21 cellular contexts compared by ENCODE assay signal in genomic region chr10:8594176-8594575, GRCh38.
"Had no signal": no experiment of that assay in that cellular context is flagged by ENCODE, and none has a peak within 500 bp of the region (broad histone marks: within the 10 kb centered on the region; RNA-seq: fewer than 3 reads in every experiment).

No MANE protein-coding gene starts in this region.

- H3K27me3 Mint-ChIP-seq: activated B cell treated with CpG ODN at 0.5 μM for 24 hours had no signal

- H3K4me3 ChIP-seq: cardiac muscle cell, left ventricle myocardium inferior, sigmoid colon, spleen had no signal

- H3K27ac ChIP-seq: cardiac muscle cell, left ventricle myocardium inferior, sigmoid colon, spleen had no signal

- DNase-seq: activated B cell treated with CpG ODN at 0.5 μM for 24 hours; activated CD4-positive, alpha-beta T cell treated with anti-CD3 and anti-CD28 coated beads for 36 hours; activated CD4-positive, alpha-beta T cell treated with anti-CD3 and anti-CD28 coated beads, Interleukin-2, amount 50 U/mL, for 48 hours; activated effector memory CD4-positive, alpha-beta T cell treated with Interleukin-2 at 50 U/mL for 16 hours; activated naive CD4-positive, alpha-beta T cell treated with anti-CD3 and anti-CD28 coated beads for 36 hours; activated T-cell treated with anti-CD3 and anti-CD28 coated beads, Interleukin-2, amount 50 U/mL, for 72 hours; amygdala; cortex of kidney; endodermal cell; immature natural killer cell; kidney glomerular epithelial cell; left ventricle myocardium inferior; midbrain; natural killer cell; retina; sigmoid colon; spleen; stimulated activated CD4-positive, alpha-beta T cell treated with anti-CD3 and anti-CD28 coated beads, Interleukin-4, amount 100 ng/mL, for 1 hour; stimulated activated naive CD4-positive, alpha-beta T cell had no signal

- H3K27ac Mint-ChIP-seq: activated B cell treated with CpG ODN at 0.5 μM for 24 hours; activated CD4-positive, alpha-beta T cell treated with anti-CD3 and anti-CD28 coated beads for 36 hours; activated naive CD4-positive, alpha-beta T cell treated with anti-CD3 and anti-CD28 coated beads for 36 hours; activated T-cell treated with anti-CD3 and anti-CD28 coated beads, Interleukin-2, amount 50 U/mL, for 72 hours; endodermal cell; natural killer cell; T-helper 1 cell treated with Interleukin-12 subunit alpha and Interleukin-12 subunit beta and Interleukin-4 antibody, amounts not matched to agents 30 μg/mL and 1 μg/mL, for 36 hours had no signal

- H3K27me3 ChIP-seq: sigmoid colon, spleen had no signal

- H3K9me3 ChIP-seq: left ventricle myocardium inferior, sigmoid colon, spleen had no signal

- H3K4me3 Mint-ChIP-seq: activated B cell treated with CpG ODN at 0.5 μM for 24 hours; activated CD4-positive, alpha-beta T cell treated with anti-CD3 and anti-CD28 coated beads for 36 hours; activated naive CD4-positive, alpha-beta T cell treated with anti-CD3 and anti-CD28 coated beads for 36 hours; activated T-cell treated with anti-CD3 and anti-CD28 coated beads, Interleukin-2, amount 50 U/mL, for 72 hours; endodermal cell; immature natural killer cell; natural killer cell; T-helper 1 cell treated with Interleukin-12 subunit alpha and Interleukin-12 subunit beta and Interleukin-4 antibody, amounts not matched to agents 30 μg/mL and 1 μg/mL, for 36 hours had no signal

- H3K4me1 Mint-ChIP-seq: activated B cell treated with CpG ODN at 0.5 μM for 24 hours; activated CD4-positive, alpha-beta T cell treated with anti-CD3 and anti-CD28 coated beads for 36 hours; endodermal cell; immature natural killer cell; natural killer cell had no signal

- H3K9me3 Mint-ChIP-seq: activated B cell treated with CpG ODN at 0.5 μM for 24 hours; activated naive CD4-positive, alpha-beta T cell treated with anti-CD3 and anti-CD28 coated beads for 36 hours; activated T-cell treated with anti-CD3 and anti-CD28 coated beads, Interleukin-2, amount 50 U/mL, for 72 hours; endodermal cell; immature natural killer cell; natural killer cell; T-helper 1 cell treated with Interleukin-12 subunit alpha and Interleukin-12 subunit beta and Interleukin-4 antibody, amounts not matched to agents 30 μg/mL and 1 μg/mL, for 36 hours had no signal

- H3K36me3 Mint-ChIP-seq: immature natural killer cell, natural killer cell had no signal

- H3K36me3 ChIP-seq: cardiac muscle cell, left ventricle myocardium inferior, sigmoid colon, spleen had no signal

- H3K4me1 ChIP-seq: left ventricle myocardium inferior, sigmoid colon, spleen had no signal
